In genomic region chr10:66835400-66835799, GRCh38 we compare ENCODE assay signal across 28 cellular contexts.
A peak's percentile ranks its signal among the peaks of the same experiment; 100 is the strongest.
DNase-seq lines count a peak whose midpoint lies in the region; ATAC-seq and TF ChIP-seq lines count a peak whose summit lies in the region.
"Had no signal": no experiment of that assay in that cellular context is flagged by ENCODE, and none has a peak within 500 bp of the region (broad histone marks: within the 10 kb centered on the region; RNA-seq: fewer than 3 reads in every experiment).

No MANE protein-coding gene starts in this region.

- peaks cover 13% of the 10 kb centered on the region for H3K4me1 ChIP-seq in psoas muscle
- H3K4me1 ChIP-seq: thyroid gland had no signal

- no peaks in the 10 kb centered on the region for H3K27me3 ChIP-seq in psoas muscle (ENCODE audit: insufficient read depth in 3 of 3, low read length in 2 of 3)
- H3K27me3 ChIP-seq: thyroid gland had no signal

- no peak for DNase-seq in epithelial cell of prostate (ENCODE audit: low read depth, low spot score)
- DNase-seq in psoas muscle, result no peak
- no peak for DNase-seq in HCEC 1CT
- DNase-seq in cerebellar nuclear complex (lab: John Stamatoyannopoulos, UW), result no peak
- DNase-seq in substantia nigra (lab: John Stamatoyannopoulos, UW), result no peak
- DNase-seq: activated CD4-positive, alpha-beta T cell treated with anti-CD3 and anti-CD28 coated beads for 48 hours; activated effector memory CD4-positive, alpha-beta T cell treated with Interleukin-2 at 50 U/mL for 16 hours; activated T-cell treated with anti-CD3 and anti-CD28 coated beads, Interleukin-2, amount 50 U/mL, for 1 hour; amygdala; CD8-positive, alpha-beta memory T cell; DMS 273 treated with DMSO at 0.1 percent for 48 hours; left ventricle myocardium inferior; naive thymus-derived CD8-positive, alpha-beta T cell; NCI-H1436 treated with DMSO at 0.1 percent for 48 hours; NCI-H748 treated with DMSO at 0.1 percent for 48 hours; stimulated activated CD4-positive, alpha-beta T cell treated with anti-CD3 and anti-CD28 coated beads, Interleukin-12 subunit alpha, Interleukin-12 subunit beta, amount 100 ng/mL, for 4 hours; stimulated activated CD4-positive, alpha-beta T cell treated with anti-CD3 and anti-CD28 coated beads, Interleukin-2, amount 100 ng/mL, for 48 hours; stimulated activated naive CD8-positive, alpha-beta T cell treated with anti-CD3 and anti-CD28 coated beads, Interleukin-15, amount 100 ng/mL, for 72 hours; SW 1271; T-helper 9 cell; thyroid gland had no signal

- intact Hi-C loops in psoas muscle (cut with DNase I), result loop anchor here in 1 of 2 donors (10.0 kb wide), 1 partner anchor 201 kb away; no protein-coding TSS in a partner anchor

- H3K4me3 ChIP-seq in psoas muscle, result no peak overlapping the region
- H3K4me3 ChIP-seq: GM12878, left ventricle myocardium inferior, thyroid gland had no signal

- TF ChIP-seq CTCF in psoas muscle (IDR thresholded peaks at IDR 0.05), result no peak

- ATAC-seq in GM18907 (IDR thresholded peaks at IDR 0.05; ENCODE audit: unreplicated experiment), result peak; percentile 41
- peak; percentile 30 for ATAC-seq in HG02938 (IDR thresholded peaks at IDR 0.05; ENCODE audit: unreplicated experiment)
- peak; percentile 50 to 78 (median 68) for ATAC-seq in psoas muscle
- ATAC-seq: activated naive CD4-positive, alpha-beta T cell treated with anti-CD3 and anti-CD28 coated beads, Interleukin-2, amount 50 U/mL, for 72 hours; GM12878; HepG2; naive thymus-derived CD8-positive, alpha-beta T cell; sciatic nerve; stimulated activated naive CD8-positive, alpha-beta T cell treated with anti-CD3 and anti-CD28 coated beads, Interleukin-15, amount 100 ng/mL, for 72 hours had no signal

- H3K9me3 ChIP-seq in psoas muscle, result no peaks in the 10 kb centered on the region
- H3K9me3 ChIP-seq: left ventricle myocardium inferior, thyroid gland had no signal

- peak overlapping the region; percentile 52 for H3K27ac ChIP-seq in epithelial cell of prostate
- H3K27ac ChIP-seq in psoas muscle, result no peak overlapping the region
- H3K27ac ChIP-seq in substantia nigra (ENCODE audit: low read depth, low read length, poor library complexity, severe bottlenecking), result no peak overlapping the region
- H3K27ac ChIP-seq: left ventricle myocardium inferior, thyroid gland, VCaP had no signal

- no peaks in the 10 kb centered on the region for H3K36me3 ChIP-seq in psoas muscle (ENCODE audit: insufficient read depth in 1 of 2, low read depth in 1 of 2)
- H3K36me3 ChIP-seq: left ventricle myocardium inferior, thyroid gland had no signal
